Comparison of ENCODE assay signal across 1 cellular context in genomic region chr20:17659801-17660200, GRCh38.
TF ChIP-seq lines count a peak whose summit lies in the region.

No MANE protein-coding gene starts in this region.

TF ChIP-seq in endothelial cell of umbilical vein, 7 proteins besides CTCF, POLR2A, EP300 and RAD21 (continued from another document):
- TF ChIP-seq POLR2AphosphoS5 (IDR thresholded peaks at IDR 0.05; ENCODE audit: insufficient read depth, low read depth, low read length) (no peak), FOS (IDR thresholded peaks at IDR 0.05; ENCODE audit: borderline replicate concordance, insufficient read depth, low read length) (no peak), MYC (IDR thresholded peaks at IDR 0.05; ENCODE audit: low read depth, low read length) (no peak)
